ENCODE assay signal across 1 cellular context in the genomic region with DNA sequence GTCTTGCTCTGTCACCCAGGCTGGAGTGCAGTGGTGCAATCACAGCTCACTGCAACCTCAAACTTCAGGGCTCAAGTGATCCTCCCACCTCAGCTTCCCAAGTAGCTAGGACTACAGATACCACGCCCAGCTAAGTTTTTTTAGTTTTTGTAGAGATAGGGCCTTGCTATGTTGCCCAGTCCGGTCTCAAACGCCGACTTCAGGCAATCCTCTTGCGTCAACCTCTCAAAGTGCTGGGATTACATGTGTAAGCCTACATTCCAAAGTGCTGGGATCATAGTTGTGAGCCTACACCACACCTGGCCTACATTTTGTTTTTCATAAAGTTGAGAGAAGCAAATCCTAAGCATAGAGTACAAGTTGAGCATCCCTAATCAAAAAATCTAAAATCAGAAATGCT.
TF ChIP-seq lines count a peak whose summit lies in the region.

No MANE protein-coding gene starts in this region.

TF ChIP-seq in HepG2, 621 proteins besides CTCF, POLR2A, EP300 and RAD21:
- TF ChIP-seq HNRNPL (IDR thresholded peaks at IDR 0.05; ENCODE audit: low read depth, low read length) (no peak), ZNF850 (CRISPR knock-in tag; conservative IDR thresholded peaks at IDR 0.05) (no peak), ZMYM2 (CRISPR knock-in tag; IDR thresholded peaks at IDR 0.05) (no peak), ZNF75D (CRISPR knock-in tag; IDR thresholded peaks at IDR 0.05; ENCODE audit: borderline replicate concordance) (no peak), ZNF766 (CRISPR knock-in tag; IDR thresholded peaks at IDR 0.05; ENCODE audit: borderline replicate concordance) (no peak), MIER2 (CRISPR knock-in tag; IDR thresholded peaks at IDR 0.05) (no peak), ZNF121 (CRISPR knock-in tag; IDR thresholded peaks at IDR 0.05) (0 out of 2 replicates have a peak, but pooled peaks have one; percentile 28)
